Comparison of ENCODE assay signal across 10 cellular contexts in genomic region chr13:36674337-36675212, GRCh38. TPM values are rescaled to one million over a fixed set of nuclear protein-coding genes. Genes with fewer than 3 reads are reported as not detected.
DNase-seq lines count a peak whose midpoint lies in the region; FAIRE-seq and TF ChIP-seq lines count a peak whose summit lies in the region.
"Had no signal": no experiment of that assay in that cellular context is flagged by ENCODE, and none has a peak within 500 bp of the region (broad histone marks: within the 10 kb centered on the region; RNA-seq: fewer than 3 reads in every experiment).

No MANE protein-coding gene starts in this region.

- TF ChIP-seq CTCF in dorsolateral prefrontal cortex (IDR thresholded peaks at IDR 0.05 in 54 of 56, conservative IDR thresholded peaks at IDR 0.05 in 2 of 56; ENCODE audit: low read depth in 1 of 56, partially characterized antibody in 56 of 56) (no peak), stomach (IDR thresholded peaks at IDR 0.05) (no peak)

- H3K4me1 ChIP-seq in stomach: peaks cover 0 to 12% (median 10%) of the 10 kb centered on the region in 4 donors

- no peak for TF ChIP-seq POLR2A in stomach (IDR thresholded peaks at IDR 0.05)

- H3K27me3 ChIP-seq in dorsolateral prefrontal cortex (peaks cover 0 to 41% (median 17%) of the 10 kb centered on the region in 45 donors), stomach (peaks cover 0 to 49% (median 29%) of the 10 kb centered on the region in 3 donors)

- no peaks in the 10 kb centered on the region for H3K9me3 ChIP-seq in stomach

- intact Hi-C loops in dorsolateral prefrontal cortex (cut with DNase I) (no loop called here), stomach (cut with DNase I; ENCODE audit: low total_unique reads) (no loop called here)

- FAIRE-seq in RCC 7860 (lab: Jason Lieb, UNC): no peak
- FAIRE-seq: G401.6 had no signal

- 9 to 16% (median 10%) methylated on average over 28 to 33 of the region's 33 CpGs for WGBS in stomach, 5 donors

- TF ChIP-seq EP300 in stomach (IDR thresholded peaks at IDR 0.05): no peak

- H3K36me3 ChIP-seq in stomach: no peaks in the 10 kb centered on the region

- H3K4me3 ChIP-seq in dorsolateral prefrontal cortex (peak overlapping the region; percentile 10 to 72 (median 57)), stomach (peak overlapping the region; percentile 22 to 43 (median 27))

- peak; percentile 31 for DNase-seq in NCI-H146 (lab: John Stamatoyannopoulos, UW)
- no peak for DNase-seq in NCI-H146 treated with DMSO at 0.1 percent for 48 hours (lab: John Stamatoyannopoulos, UW; ENCODE audit: unreplicated experiment)
- no peak for DNase-seq in dorsolateral prefrontal cortex
- peak; percentile 24 for DNase-seq in left kidney (ENCODE audit: low read depth, low spot score)
- no peak for DNase-seq in stomach
- no peak for DNase-seq in NCI-H1105 (lab: John Stamatoyannopoulos, UW)
- no peak for DNase-seq in RCC 7860 (ENCODE audit: low spot score)
- DNase-seq in NCI-H1694 treated with DMSO at 0.1 percent for 48 hours (lab: John Stamatoyannopoulos, UW): no peak

- peak overlapping the region in 20 of 59 donors; percentile 11 to 61 (median 42) for H3K27ac ChIP-seq in dorsolateral prefrontal cortex
- no peak overlapping the region for H3K27ac ChIP-seq in stomach

RNA-seq across cellular contexts. Expression of gene SERTM1, which starts 0.8 kb away (rescaled TPM):
- total RNA-seq in dorsolateral prefrontal cortex (10 to 100 TPM in 68 of 120 experiments, 1 to 10 TPM in 52; 1.3 to 26.6 (median 10.7) TPM), stomach (under 1 TPM in 3 of 5 donors, not detected in 2; 0.37 to 0.87 (median 0.43) TPM)
- polyA plus RNA-seq in stomach: under 1 TPM; 0.05 to 0.92 (median 0.50) TPM
- total RNA-seq: mononuclear cell had no signal

Comparison
In these comparisons a context has a peak if more than half of its experiments do, and no peak if none do; other contexts are left out.
1. DNase-seq: peak in NCI-H146 (single experiment) and left kidney (single experiment); none in NCI-H146 treated with DMSO at 0.1 percent for 48 hours (single experiment), dorsolateral prefrontal cortex (0 of 10), stomach (single experiment), NCI-H1105 (single experiment), RCC 7860 (single experiment) and NCI-H1694 treated with DMSO at 0.1 percent for 48 hours (single experiment).